27 cellular contexts compared by ENCODE assay signal in the genomic region with DNA sequence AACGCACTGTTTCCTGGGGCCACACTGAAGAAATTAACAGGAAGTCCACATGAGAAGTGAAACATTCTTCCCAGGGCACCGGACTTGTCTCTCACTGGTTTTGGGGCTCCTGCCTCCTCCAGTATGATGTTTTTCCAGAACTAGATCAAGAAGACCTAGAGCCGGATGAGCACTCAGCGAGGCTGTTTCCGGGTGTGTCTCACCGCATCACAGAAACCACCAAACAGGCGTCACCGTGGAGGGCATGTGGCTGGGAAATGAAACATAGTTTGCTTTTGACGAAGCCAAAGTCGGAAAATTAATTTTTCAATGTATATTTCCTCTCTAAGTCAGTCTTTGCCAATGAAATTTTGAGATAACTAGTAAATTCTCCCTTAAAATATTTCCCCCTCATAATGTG.
"Had no signal": no experiment of that assay in that cellular context is flagged by ENCODE, and none has a peak within 500 bp of the region (broad histone marks: within the 10 kb centered on the region; RNA-seq: fewer than 3 reads in every experiment).

No MANE protein-coding gene starts in this region.

- FAIRE-seq: urothelium cell line had no signal

- H3K9me3 ChIP-seq: stomach, suprapubic skin, testis, thoracic aorta, thyroid gland, tibial artery, tibial nerve, transverse colon, upper lobe of left lung, upper lobe of right lung, uterus, vagina had no signal

- H3K27ac ChIP-seq: stomach, suprapubic skin, testis, thoracic aorta, thyroid gland, tibial artery, tibial nerve, transverse colon, upper lobe of left lung, upper lobe of right lung, uterus, vagina had no signal

- DNase-seq: stimulated activated CD4-positive, alpha-beta T cell treated with anti-CD3 and anti-CD28 coated beads, Interleukin-2, amount 100 ng/mL, for 48 hours; stimulated activated CD4-positive, alpha-beta T cell treated with anti-CD3 and anti-CD28 coated beads, Interleukin-4, amount 100 ng/mL, for 1 hour; stimulated activated CD4-positive, alpha-beta T cell treated with anti-CD3 and anti-CD28 coated beads, Interleukin-4, amount 100 ng/mL, for 24 hours; stimulated activated CD4-positive, alpha-beta T cell treated with anti-CD3 and anti-CD28 coated beads, Interleukin-4, amount 100 ng/mL, for 4 hours; stimulated activated CD8-positive, alpha-beta memory T cell treated with anti-CD3 and anti-CD28 coated beads, Interleukin-4, amount 100 ng/mL, for 48 hours; stimulated activated naive B cell treated with anti-CD40 and anti-IgM and Interleukin-4, amounts not matched to agents 10 μg/mL and 1 μg/mL and 100 μg/mL, for 72 hours; stimulated activated naive CD4-positive, alpha-beta T cell; stimulated activated naive CD4-positive, alpha-beta T cell treated with Interleukin-2 at 50 U/mL for 16 hours; stimulated activated naive CD8-positive, alpha-beta T cell treated with anti-CD3 and anti-CD28 coated beads, Interleukin-15, amount 100 ng/mL, for 72 hours; stimulated activated naive CD8-positive, alpha-beta T cell treated with anti-CD3 and anti-CD28 coated beads, Interleukin-15, Interleukin-2, amounts not matched to agents 100 U/mL and 50 U/mL, for 24 hours; stomach; substantia nigra; testis; thyroid gland; tibial artery; transverse colon; trophoblast cell; upper lobe of left lung; upper lobe of right lung; uterus had no signal

- H3K27me3 ChIP-seq: suprapubic skin, testis, thyroid gland, tibial artery, tibial nerve, transverse colon, upper lobe of left lung, upper lobe of right lung, uterus, vagina had no signal

- H3K36me3 ChIP-seq: stomach, suprapubic skin, thoracic aorta, thyroid gland, tibial artery, tibial nerve, transverse colon, upper lobe of left lung, upper lobe of right lung, uterus, vagina had no signal

- H3K4me1 ChIP-seq: stomach, suprapubic skin, testis, thyroid gland, tibial artery, tibial nerve, transverse colon, upper lobe of left lung, upper lobe of right lung, uterus, vagina had no signal

- ATAC-seq: stimulated activated effector memory CD8-positive, alpha-beta T cell treated with anti-CD3 and anti-CD28 coated beads, Interleukin-12 subunit alpha, Interleukin-12 subunit beta, amount 100 ng/mL, for 72 hours; stimulated activated memory B cell treated with anti-CD40 and anti-IgM and Interleukin-4, amounts not matched to agents 10 μg/mL and 1 μg/mL and 100 μg/mL, for 72 hours; stimulated activated naive B cell treated with anti-CD40 and anti-IgM and Interleukin-4, amounts not matched to agents 10 μg/mL and 1 μg/mL and 100 μg/mL, for 72 hours; stimulated activated naive CD8-positive, alpha-beta T cell treated with anti-CD3 and anti-CD28 coated beads, Interleukin-15, amount 100 ng/mL, for 72 hours; stimulated activated naive CD8-positive, alpha-beta T cell treated with anti-CD3 and anti-CD28 coated beads, Interleukin-15, Interleukin-2, amounts not matched to agents 100 U/mL and 50 U/mL, for 24 hours; upper lobe of right lung had no signal

- H3K4me3 ChIP-seq: stomach, suprapubic skin, testis, thoracic aorta, thyroid gland, tibial artery, tibial nerve, transverse colon, upper lobe of left lung, upper lobe of right lung, uterus, vagina had no signal
